In the genomic region with DNA sequence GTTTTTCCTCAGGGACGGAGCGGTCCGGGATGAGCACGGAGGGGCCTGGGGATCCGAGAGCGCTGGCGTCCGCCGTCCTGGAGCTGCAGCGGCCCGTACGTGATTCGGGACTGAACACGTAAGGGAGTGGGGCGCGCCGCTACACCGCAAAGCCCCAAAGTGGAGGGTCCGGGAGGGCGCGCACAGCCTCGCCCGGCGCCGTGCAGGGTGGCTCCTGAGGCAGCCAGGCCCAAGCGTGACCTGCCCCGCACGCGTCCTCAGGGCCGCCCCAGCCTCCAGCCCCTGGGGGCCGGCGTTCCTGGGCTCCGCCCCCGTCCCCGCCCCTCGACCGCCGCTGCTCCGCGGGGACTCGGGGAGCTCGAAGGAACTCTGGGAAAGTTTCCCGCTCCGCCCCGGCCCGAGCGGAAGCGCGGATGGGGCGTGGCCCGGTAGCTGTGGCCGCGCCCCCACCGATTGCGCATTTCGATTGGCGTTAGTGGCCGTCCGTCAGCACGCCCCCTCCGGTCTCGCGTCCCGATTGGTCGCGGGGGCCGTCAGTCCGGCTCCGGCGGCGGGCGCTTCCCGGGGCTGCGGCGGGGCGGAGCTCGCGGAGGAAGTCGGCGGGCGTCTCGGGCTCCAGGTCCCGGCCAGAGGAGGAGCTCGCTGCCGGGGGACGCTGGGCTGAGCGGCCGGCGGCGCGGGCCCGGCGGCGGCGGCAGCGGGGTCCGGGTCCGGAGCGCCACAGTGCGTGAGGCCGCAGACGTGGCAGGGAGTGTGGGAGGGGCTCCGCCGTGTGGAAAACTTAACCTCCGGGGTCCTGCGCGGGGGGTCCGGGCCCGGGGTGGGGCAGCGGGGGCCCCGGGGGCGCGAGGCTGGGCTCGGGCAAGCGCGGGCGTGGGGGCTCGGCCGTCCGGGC, we compare ENCODE assay signal across 1 cellular context.
TF ChIP-seq lines count a peak whose summit lies in the region.

A gene (minus strand): TSS at position 270 of the 895 bp plus-strand sequence. CDS start 539 bp downstream, outside the sequence.
A gene (plus strand): TSS at position 620 of the 895 bp plus-strand sequence. CDS start 103 bp downstream, at position 723.

TF ChIP-seq in K562, 482 proteins besides CTCF, POLR2A, EP300 and RAD21 (continued from another document):
- TF ChIP-seq CBFA2T2 (conservative IDR thresholded peaks at IDR 0.05): no peak
- peak; percentile 100 for TF ChIP-seq CXXC5 (CRISPR knock-in tag; IDR thresholded peaks at IDR 0.05)
- no peak for TF ChIP-seq MCM3 (IDR thresholded peaks at IDR 0.05)
